ENCODE assay signal across 1 cellular context in the genomic region with DNA sequence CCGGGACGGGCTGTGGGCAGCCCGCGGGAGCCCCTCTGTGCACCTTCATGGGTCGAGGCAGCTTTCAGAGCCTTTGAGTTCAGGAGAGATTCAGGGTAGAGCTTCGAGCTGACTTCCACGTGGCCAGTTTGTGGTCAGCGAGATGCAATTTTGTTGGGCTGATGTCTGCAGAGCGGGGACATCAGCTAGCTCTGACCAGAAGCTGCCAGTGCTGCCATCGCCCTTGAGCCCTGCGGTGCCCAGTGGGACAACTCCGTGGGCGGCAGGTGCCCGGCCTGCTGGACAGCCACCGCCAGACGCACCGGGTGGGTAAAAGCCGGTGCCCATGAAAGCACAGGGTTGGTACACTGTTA.
TF ChIP-seq lines count a peak whose summit lies in the region.

No MANE protein-coding gene starts in this region.

TF ChIP-seq in K562, 482 proteins besides CTCF, POLR2A, EP300 and RAD21 (continued from another document):
- TF ChIP-seq, protein P1, sequence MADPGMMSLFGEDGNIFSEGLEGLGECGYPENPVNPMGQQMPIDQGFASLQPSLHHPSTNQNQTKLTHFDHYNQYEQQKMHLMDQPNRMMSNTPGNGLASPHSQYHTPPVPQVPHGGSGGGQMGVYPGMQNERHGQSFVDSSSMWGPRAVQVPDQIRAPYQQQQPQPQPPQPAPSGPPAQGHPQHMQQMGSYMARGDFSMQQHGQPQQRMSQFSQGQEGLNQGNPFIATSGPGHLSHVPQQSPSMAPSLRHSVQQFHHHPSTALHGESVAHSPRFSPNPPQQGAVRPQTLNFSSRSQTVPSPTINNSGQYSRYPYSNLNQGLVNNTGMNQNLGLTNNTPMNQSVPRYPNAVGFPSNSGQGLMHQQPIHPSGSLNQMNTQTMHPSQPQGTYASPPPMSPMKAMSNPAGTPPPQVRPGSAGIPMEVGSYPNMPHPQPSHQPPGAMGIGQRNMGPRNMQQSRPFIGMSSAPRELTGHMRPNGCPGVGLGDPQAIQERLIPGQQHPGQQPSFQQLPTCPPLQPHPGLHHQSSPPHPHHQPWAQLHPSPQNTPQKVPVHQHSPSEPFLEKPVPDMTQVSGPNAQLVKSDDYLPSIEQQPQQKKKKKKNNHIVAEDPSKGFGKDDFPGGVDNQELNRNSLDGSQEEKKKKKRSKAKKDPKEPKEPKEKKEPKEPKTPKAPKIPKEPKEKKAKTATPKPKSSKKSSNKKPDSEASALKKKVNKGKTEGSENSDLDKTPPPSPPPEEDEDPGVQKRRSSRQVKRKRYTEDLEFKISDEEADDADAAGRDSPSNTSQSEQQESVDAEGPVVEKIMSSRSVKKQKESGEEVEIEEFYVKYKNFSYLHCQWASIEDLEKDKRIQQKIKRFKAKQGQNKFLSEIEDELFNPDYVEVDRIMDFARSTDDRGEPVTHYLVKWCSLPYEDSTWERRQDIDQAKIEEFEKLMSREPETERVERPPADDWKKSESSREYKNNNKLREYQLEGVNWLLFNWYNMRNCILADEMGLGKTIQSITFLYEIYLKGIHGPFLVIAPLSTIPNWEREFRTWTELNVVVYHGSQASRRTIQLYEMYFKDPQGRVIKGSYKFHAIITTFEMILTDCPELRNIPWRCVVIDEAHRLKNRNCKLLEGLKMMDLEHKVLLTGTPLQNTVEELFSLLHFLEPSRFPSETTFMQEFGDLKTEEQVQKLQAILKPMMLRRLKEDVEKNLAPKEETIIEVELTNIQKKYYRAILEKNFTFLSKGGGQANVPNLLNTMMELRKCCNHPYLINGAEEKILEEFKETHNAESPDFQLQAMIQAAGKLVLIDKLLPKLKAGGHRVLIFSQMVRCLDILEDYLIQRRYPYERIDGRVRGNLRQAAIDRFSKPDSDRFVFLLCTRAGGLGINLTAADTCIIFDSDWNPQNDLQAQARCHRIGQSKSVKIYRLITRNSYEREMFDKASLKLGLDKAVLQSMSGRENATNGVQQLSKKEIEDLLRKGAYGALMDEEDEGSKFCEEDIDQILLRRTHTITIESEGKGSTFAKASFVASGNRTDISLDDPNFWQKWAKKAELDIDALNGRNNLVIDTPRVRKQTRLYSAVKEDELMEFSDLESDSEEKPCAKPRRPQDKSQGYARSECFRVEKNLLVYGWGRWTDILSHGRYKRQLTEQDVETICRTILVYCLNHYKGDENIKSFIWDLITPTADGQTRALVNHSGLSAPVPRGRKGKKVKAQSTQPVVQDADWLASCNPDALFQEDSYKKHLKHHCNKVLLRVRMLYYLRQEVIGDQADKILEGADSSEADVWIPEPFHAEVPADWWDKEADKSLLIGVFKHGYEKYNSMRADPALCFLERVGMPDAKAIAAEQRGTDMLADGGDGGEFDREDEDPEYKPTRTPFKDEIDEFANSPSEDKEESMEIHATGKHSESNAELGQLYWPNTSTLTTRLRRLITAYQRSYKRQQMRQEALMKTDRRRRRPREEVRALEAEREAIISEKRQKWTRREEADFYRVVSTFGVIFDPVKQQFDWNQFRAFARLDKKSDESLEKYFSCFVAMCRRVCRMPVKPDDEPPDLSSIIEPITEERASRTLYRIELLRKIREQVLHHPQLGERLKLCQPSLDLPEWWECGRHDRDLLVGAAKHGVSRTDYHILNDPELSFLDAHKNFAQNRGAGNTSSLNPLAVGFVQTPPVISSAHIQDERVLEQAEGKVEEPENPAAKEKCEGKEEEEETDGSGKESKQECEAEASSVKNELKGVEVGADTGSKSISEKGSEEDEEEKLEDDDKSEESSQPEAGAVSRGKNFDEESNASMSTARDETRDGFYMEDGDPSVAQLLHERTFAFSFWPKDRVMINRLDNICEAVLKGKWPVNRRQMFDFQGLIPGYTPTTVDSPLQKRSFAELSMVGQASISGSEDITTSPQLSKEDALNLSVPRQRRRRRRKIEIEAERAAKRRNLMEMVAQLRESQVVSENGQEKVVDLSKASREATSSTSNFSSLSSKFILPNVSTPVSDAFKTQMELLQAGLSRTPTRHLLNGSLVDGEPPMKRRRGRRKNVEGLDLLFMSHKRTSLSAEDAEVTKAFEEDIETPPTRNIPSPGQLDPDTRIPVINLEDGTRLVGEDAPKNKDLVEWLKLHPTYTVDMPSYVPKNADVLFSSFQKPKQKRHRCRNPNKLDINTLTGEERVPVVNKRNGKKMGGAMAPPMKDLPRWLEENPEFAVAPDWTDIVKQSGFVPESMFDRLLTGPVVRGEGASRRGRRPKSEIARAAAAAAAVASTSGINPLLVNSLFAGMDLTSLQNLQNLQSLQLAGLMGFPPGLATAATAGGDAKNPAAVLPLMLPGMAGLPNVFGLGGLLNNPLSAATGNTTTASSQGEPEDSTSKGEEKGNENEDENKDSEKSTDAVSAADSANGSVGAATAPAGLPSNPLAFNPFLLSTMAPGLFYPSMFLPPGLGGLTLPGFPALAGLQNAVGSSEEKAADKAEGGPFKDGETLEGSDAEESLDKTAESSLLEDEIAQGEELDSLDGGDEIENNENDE (IDR thresholded peaks at IDR 0.05; ENCODE audit: low read depth, low read length) = no peak
- TF ChIP-seq GTF2E2 (tag; IDR thresholded peaks at IDR 0.05) = no peak
- TF ChIP-seq RBM17 (IDR thresholded peaks at IDR 0.05; ENCODE audit: borderline replicate concordance, low read depth, low read length) = no peak
- TF ChIP-seq, protein P2, sequence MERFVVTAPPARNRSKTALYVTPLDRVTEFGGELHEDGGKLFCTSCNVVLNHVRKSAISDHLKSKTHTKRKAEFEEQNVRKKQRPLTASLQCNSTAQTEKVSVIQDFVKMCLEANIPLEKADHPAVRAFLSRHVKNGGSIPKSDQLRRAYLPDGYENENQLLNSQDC (CRISPR knock-in tag; IDR thresholded peaks at IDR 0.05) = no peak
- TF ChIP-seq, protein P3, sequence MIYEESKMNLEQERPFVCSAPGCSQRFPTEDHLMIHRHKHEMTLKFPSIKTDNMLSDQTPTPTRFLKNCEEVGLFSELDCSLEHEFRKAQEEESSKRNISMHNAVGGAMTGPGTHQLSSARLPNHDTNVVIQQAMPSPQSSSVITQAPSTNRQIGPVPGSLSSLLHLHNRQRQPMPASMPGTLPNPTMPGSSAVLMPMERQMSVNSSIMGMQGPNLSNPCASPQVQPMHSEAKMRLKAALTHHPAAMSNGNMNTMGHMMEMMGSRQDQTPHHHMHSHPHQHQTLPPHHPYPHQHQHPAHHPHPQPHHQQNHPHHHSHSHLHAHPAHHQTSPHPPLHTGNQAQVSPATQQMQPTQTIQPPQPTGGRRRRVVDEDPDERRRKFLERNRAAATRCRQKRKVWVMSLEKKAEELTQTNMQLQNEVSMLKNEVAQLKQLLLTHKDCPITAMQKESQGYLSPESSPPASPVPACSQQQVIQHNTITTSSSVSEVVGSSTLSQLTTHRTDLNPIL (CRISPR knock-in tag; IDR thresholded peaks at IDR 0.05) = no peak
- TF ChIP-seq SMARCE1 (IDR thresholded peaks at IDR 0.05) = no peak
- no peak for TF ChIP-seq NEUROD1 (IDR thresholded peaks at IDR 0.05; ENCODE audit: borderline replicate concordance, low read depth, low read length, partially characterized antibody)
- no peak for TF ChIP-seq TAF7 (tag; IDR thresholded peaks at IDR 0.05)
- no peak for TF ChIP-seq ZNF699 (CRISPR knock-in tag; IDR thresholded peaks at IDR 0.05; ENCODE audit: insufficient replicate concordance)
- TF ChIP-seq FOXA1 (IDR thresholded peaks at IDR 0.05; ENCODE audit: borderline replicate concordance) = no peak
- TF ChIP-seq, protein P4, sequence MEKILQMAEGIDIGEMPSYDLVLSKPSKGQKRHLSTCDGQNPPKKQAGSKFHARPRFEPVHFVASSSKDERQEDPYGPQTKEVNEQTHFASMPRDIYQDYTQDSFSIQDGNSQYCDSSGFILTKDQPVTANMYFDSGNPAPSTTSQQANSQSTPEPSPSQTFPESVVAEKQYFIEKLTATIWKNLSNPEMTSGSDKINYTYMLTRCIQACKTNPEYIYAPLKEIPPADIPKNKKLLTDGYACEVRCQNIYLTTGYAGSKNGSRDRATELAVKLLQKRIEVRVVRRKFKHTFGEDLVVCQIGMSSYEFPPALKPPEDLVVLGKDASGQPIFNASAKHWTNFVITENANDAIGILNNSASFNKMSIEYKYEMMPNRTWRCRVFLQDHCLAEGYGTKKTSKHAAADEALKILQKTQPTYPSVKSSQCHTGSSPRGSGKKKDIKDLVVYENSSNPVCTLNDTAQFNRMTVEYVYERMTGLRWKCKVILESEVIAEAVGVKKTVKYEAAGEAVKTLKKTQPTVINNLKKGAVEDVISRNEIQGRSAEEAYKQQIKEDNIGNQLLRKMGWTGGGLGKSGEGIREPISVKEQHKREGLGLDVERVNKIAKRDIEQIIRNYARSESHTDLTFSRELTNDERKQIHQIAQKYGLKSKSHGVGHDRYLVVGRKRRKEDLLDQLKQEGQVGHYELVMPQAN (IDR thresholded peaks at IDR 0.05; ENCODE audit: borderline replicate concordance) = peak; percentile 77
- TF ChIP-seq STAT5B (CRISPR knock-in tag; IDR thresholded peaks at IDR 0.05) = no peak
- TF ChIP-seq RAD51 (IDR thresholded peaks at IDR 0.05; ENCODE audit: borderline replicate concordance, low read depth) = no peak
- TF ChIP-seq SIRT6 (IDR thresholded peaks at IDR 0.05; ENCODE audit: low read depth, low read length) = no peak
- peak; percentile 93 for TF ChIP-seq L3MBTL2 (IDR thresholded peaks at IDR 0.05)
- TF ChIP-seq ZNF668 (CRISPR knock-in tag; IDR thresholded peaks at IDR 0.05) = no peak
- TF ChIP-seq ELF1 (tag; IDR thresholded peaks at IDR 0.05) = no peak
- TF ChIP-seq GABPB1 (CRISPR knock-in tag; IDR thresholded peaks at IDR 0.05) = 0 out of 2 replicates have a peak, but pooled peaks have one; percentile 38
- TF ChIP-seq JUND (IDR thresholded peaks at IDR 0.05; ENCODE audit: borderline replicate concordance, low read depth, low read length) = no peak
- no peak for TF ChIP-seq JUND (tag; IDR thresholded peaks at IDR 0.05; ENCODE audit: borderline replicate concordance, low read depth, low read length)
- no peak for TF ChIP-seq PHF8 (IDR thresholded peaks at IDR 0.05; ENCODE audit: borderline replicate concordance, low read length)
- no peak for TF ChIP-seq TRIM24 (IDR thresholded peaks at IDR 0.05)
- TF ChIP-seq, protein P5, sequence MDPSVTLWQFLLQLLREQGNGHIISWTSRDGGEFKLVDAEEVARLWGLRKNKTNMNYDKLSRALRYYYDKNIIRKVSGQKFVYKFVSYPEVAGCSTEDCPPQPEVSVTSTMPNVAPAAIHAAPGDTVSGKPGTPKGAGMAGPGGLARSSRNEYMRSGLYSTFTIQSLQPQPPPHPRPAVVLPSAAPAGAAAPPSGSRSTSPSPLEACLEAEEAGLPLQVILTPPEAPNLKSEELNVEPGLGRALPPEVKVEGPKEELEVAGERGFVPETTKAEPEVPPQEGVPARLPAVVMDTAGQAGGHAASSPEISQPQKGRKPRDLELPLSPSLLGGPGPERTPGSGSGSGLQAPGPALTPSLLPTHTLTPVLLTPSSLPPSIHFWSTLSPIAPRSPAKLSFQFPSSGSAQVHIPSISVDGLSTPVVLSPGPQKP (CRISPR knock-in tag; IDR thresholded peaks at IDR 0.05) = no peak
- no peak for TF ChIP-seq ZEB2 (IDR thresholded peaks at IDR 0.05)
- TF ChIP-seq BMI1 (IDR thresholded peaks at IDR 0.05; ENCODE audit: low read length) = no peak
- no peak for TF ChIP-seq ERF (CRISPR knock-in tag; IDR thresholded peaks at IDR 0.05)
- no peak for TF ChIP-seq PPARD (CRISPR knock-in tag; IDR thresholded peaks at IDR 0.05)
- no peak for TF ChIP-seq SMAD4 (CRISPR knock-in tag; conservative IDR thresholded peaks at IDR 0.05)
- no peak for TF ChIP-seq NFATC3 (IDR thresholded peaks at IDR 0.05)
- TF ChIP-seq SMARCA4 (IDR thresholded peaks at IDR 0.05) = no peak
- no peak for TF ChIP-seq MAFG (tag; conservative IDR thresholded peaks at IDR 0.05)
- TF ChIP-seq, protein P6, sequence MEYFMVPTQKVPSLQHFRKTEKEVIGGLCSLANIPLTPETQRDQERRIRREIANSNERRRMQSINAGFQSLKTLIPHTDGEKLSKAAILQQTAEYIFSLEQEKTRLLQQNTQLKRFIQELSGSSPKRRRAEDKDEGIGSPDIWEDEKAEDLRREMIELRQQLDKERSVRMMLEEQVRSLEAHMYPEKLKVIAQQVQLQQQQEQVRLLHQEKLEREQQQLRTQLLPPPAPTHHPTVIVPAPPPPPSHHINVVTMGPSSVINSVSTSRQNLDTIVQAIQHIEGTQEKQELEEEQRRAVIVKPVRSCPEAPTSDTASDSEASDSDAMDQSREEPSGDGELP (CRISPR knock-in tag; IDR thresholded peaks at IDR 0.05; ENCODE audit: borderline replicate concordance) = peak; percentile 60; the same call in 1 of the 2 replicates
TF ChIP-seq in K562: peak in this region for 45.
